29 cellular contexts compared by ENCODE assay signal in the genomic region with DNA sequence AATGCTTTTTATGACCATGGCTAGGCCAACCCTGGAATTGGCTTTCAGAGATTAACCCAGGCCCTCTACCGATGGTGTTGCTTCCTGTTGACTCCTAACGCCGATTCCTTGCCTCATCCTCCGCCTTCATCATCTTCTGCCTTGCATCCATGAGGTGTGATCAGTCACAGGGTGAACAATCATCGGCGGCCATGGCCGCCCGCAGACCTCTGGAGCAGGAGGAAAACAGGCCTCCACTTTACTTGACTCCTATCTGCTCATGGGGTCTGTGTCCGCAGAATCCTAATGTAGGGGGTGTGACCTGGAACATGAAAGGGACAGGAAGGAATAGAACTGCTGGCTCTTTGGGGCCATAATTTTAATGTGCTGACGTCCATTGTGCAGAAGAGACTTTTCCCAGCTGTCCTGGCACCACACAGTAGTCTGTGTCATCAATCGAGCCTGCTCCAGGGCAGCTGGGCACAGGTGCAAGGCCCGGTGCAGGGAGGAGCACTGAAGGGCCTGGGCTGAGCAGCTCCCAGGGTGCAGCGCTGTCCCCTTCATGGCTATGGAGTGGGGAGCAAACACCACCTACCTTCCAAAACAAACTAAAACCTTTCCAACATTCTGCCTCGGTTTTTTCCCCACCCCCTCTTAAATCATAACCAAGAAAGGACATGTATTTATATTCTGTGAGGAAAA. TPM values are rescaled to one million over a fixed set of nuclear protein-coding genes. Genes with fewer than 3 reads are reported as not detected.
DNase-seq lines count a peak whose midpoint lies in the region; ATAC-seq, FAIRE-seq and TF ChIP-seq lines count a peak whose summit lies in the region.
"Had no signal": no experiment of that assay in that cellular context is flagged by ENCODE, and none has a peak within 500 bp of the region (broad histone marks: within the 10 kb centered on the region; RNA-seq: fewer than 3 reads in every experiment).

No MANE protein-coding gene starts in this region.

- POLR2A ChIA-PET in HepG2 (lab: Yijun Ruan, JAX) (no interaction called here), PC-3 (lab: Charles Lee; ENCODE audit: unreplicated experiment) (no interaction called here), A673 (lab: Charles Lee; ENCODE audit: low non-redundant PET) (no interaction called here)

- H3K27ac ChIP-seq in HepG2 (ENCODE audit: extremely low read length, insufficient read depth, low read length) (peak overlapping the region; percentile 35), thoracic aorta (peak overlapping the region; percentile 96 to 99), MM.1S (ENCODE audit: low read length) (no peak overlapping the region), PC-3 (ENCODE audit: low read length) (no peak overlapping the region), A673 (ENCODE audit: low read depth, low read length, poor library complexity, severe bottlenecking) (no peak overlapping the region)
- H3K27ac ChIP-seq: colonic mucosa had no signal

- H3K4me1 ChIP-seq in HepG2 (ENCODE audit: insufficient read depth, low read length) (peaks cover 79% of the 10 kb centered on the region), thoracic aorta (ENCODE audit: control insufficient read depth in 1 of 2, low read depth in 2 of 2) (peaks cover 49 to 98% of the 10 kb centered on the region in 2 donors), MM.1S (ENCODE audit: low read length) (no peaks in the 10 kb centered on the region), PC-3 (ENCODE audit: insufficient read depth, low read length) (peaks cover 5% of the 10 kb centered on the region), A673 (ENCODE audit: insufficient read depth, low read length, poor library complexity, severe bottlenecking) (no peaks in the 10 kb centered on the region)
- H3K4me1 ChIP-seq: colonic mucosa had no signal

- intact Hi-C loops in HepG2 (cut with micrococcal nuclease; ENCODE audit: unreplicated experiment), result loop anchor here (2.0 kb wide), 1 partner anchor 39 kb away; no protein-coding TSS in a partner anchor
- intact Hi-C loops in PC-3 (cut with micrococcal nuclease), result no loop called here
- intact Hi-C loops in A673 (cut with micrococcal nuclease; ENCODE audit: unreplicated experiment), result no loop called here

- TF ChIP-seq EP300 in HepG2 (IDR thresholded peaks at IDR 0.05; ENCODE audit: low read depth in 2 of 2, low read length in 2 of 2) (no peak), HepG2 (CRISPR knock-in tag; IDR thresholded peaks at IDR 0.05; ENCODE audit: borderline replicate concordance) (no peak)

- no peaks in the 10 kb centered on the region for H3K9me3 ChIP-seq in HepG2 (ENCODE audit: low read length)
- H3K9me3 ChIP-seq in thoracic aorta, result no peaks in the 10 kb centered on the region
- no peaks in the 10 kb centered on the region for H3K9me3 ChIP-seq in MM.1S (replicated peaks; ENCODE audit: insufficient read depth, low read length)
- no peaks in the 10 kb centered on the region for H3K9me3 ChIP-seq in PC-3 (ENCODE audit: low read length)
- H3K9me3 ChIP-seq in A673 (ENCODE audit: low read depth, low read length, poor library complexity, severe bottlenecking), result no peaks in the 10 kb centered on the region
- H3K9me3 ChIP-seq: colonic mucosa had no signal

- in situ Hi-C loops in HepG2 (cut with HindIII; ENCODE audit: extremely low pct_ligation_motif_present, low pct_unique_long_range_greater_than_20kb), result no loop called here

- H3K4me3 ChIP-seq in HepG2 (replicated peaks in 1 of 3; ENCODE audit: insufficient read depth in 1 of 3, low read depth in 2 of 3, low read length in 3 of 3) (no peak overlapping the region), thoracic aorta (peak overlapping the region; percentile 5), MM.1S (ENCODE audit: low read length) (no peak overlapping the region), PC-3 (ENCODE audit: low read length) (no peak overlapping the region), A673 (ENCODE audit: low read depth, low read length, poor library complexity, severe bottlenecking) (no peak overlapping the region)
- H3K4me3 ChIP-seq: colonic mucosa, GM23338 had no signal

- DNase-seq in NCI-H1092 (lab: John Stamatoyannopoulos, UW) (peak; percentile 95), NCI-H774 (lab: John Stamatoyannopoulos, UW) (peak; percentile 14), HepG2 (ENCODE audit: low spot score) (no peak), thoracic aorta (ENCODE audit: low spot score) (no peak), GF-D8 (lab: John Stamatoyannopoulos, UW) (no peak), MM.1S (no peak), PC-3 (no peak), A673 (ENCODE audit: low spot score) (no peak)
- DNase-seq: activated CD4-positive, alpha-beta T cell treated with anti-CD3 and anti-CD28 coated beads, Interleukin-2, amount 50 U/mL, for 1 hour; activated CD4-positive, CD25-positive, alpha-beta regulatory T cell; activated gamma-delta T cell; activated naive CD8-positive, alpha-beta T cell treated with anti-CD3 and anti-CD28 coated beads for 36 hours; activated T-cell treated with anti-CD3 and anti-CD28 coated beads, Interleukin-2, amount 50 U/mL, for 24 hours; anterior cingulate cortex; colonic mucosa; effector memory CD4-positive, alpha-beta T cell; left colon; midbrain; naive thymus-derived CD4-positive, alpha-beta T cell; NCI-H1417; NCI-H2081 treated with DMSO at 0.1 percent for 48 hours; NCI-H2227 treated with DMSO at 0.1 percent for 48 hours; NCI-H748 treated with DMSO at 0.1 percent for 48 hours; substantia nigra had no signal

- H3K79me2 ChIP-seq in HepG2 (ENCODE audit: insufficient read depth, low read length) (peaks cover 92% of the 10 kb centered on the region), MM.1S (ENCODE audit: low read length) (no peaks in the 10 kb centered on the region), PC-3 (ENCODE audit: low read length) (no peaks in the 10 kb centered on the region)

- ATAC-seq in HepG2 (peak; percentile 50), thoracic aorta (ENCODE audit: insufficient number of reproducible peaks, low FRiP score, low read depth) (no peak), PC-3 (no peak)
- ATAC-seq: GM23338; left colon; naive thymus-derived CD4-positive, alpha-beta T cell; stimulated activated memory B cell treated with anti-CD40 and anti-IgM and Interleukin-4, amounts not matched to agents 10 μg/mL and 1 μg/mL and 100 μg/mL, for 72 hours had no signal

- 87% methylated on average over 14 of the region's 14 CpGs for WGBS in HepG2 (ENCODE audit: low lambda C conversion rate)

- no peak for TF ChIP-seq POLR2A in HepG2 (IDR thresholded peaks at IDR 0.05; ENCODE audit: insufficient read depth in 1 of 2, low read depth in 2 of 2, low read length in 2 of 2)

- 0 out of 2 replicates have a peak, but pooled peaks cover under 1% of the 10 kb centered on the region for H4K20me1 ChIP-seq in HepG2 (ENCODE audit: insufficient read depth, low read length)
- no peaks in the 10 kb centered on the region for H4K20me1 ChIP-seq in MM.1S (ENCODE audit: insufficient read depth, low read length)
- no peaks in the 10 kb centered on the region for H4K20me1 ChIP-seq in PC-3 (ENCODE audit: low read length)

- BruUV-seq in HepG2 (replicated peaks; lab: Mats Ljungman, UMichigan), result no TSS peak
- BruUV-seq in PC-3 (replicated peaks; lab: Mats Ljungman, UMichigan), result no TSS peak
- BruUV-seq in A673 (replicated peaks; lab: Mats Ljungman, UMichigan), result no TSS peak

- no peak for FAIRE-seq in HepG2 (lab: Jason Lieb, UNC)
- FAIRE-seq: D721Med, GM19239 had no signal

- TF ChIP-seq RAD21 in HepG2 (CRISPR knock-in tag; IDR thresholded peaks at IDR 0.05), result no peak

- H2AFZ ChIP-seq in HepG2 (ENCODE audit: low read length) (no peak overlapping the region), MM.1S (ENCODE audit: low read length) (no peak overlapping the region), PC-3 (ENCODE audit: low read length) (no peak overlapping the region)
- H2AFZ ChIP-seq: GM23338 had no signal

- H3F3A ChIP-seq in MM.1S (ENCODE audit: insufficient read depth, low read length) (no peaks in the 10 kb centered on the region), PC-3 (ENCODE audit: low read length, unreplicated experiment) (no peaks in the 10 kb centered on the region)

- H3K27me3 ChIP-seq in HepG2 (ENCODE audit: control insufficient read depth in 1 of 2, insufficient read depth in 2 of 2, low read length in 2 of 2) (no peaks in the 10 kb centered on the region), thoracic aorta (replicated peaks; ENCODE audit: insufficient read depth) (no peaks in the 10 kb centered on the region), MM.1S (replicated peaks; ENCODE audit: insufficient read depth, low read length) (no peaks in the 10 kb centered on the region), PC-3 (ENCODE audit: low read length) (no peaks in the 10 kb centered on the region), A673 (replicated peaks; ENCODE audit: insufficient read depth, low read depth, low read length, poor library complexity) (peaks cover 41% of the 10 kb centered on the region)
- H3K27me3 ChIP-seq: colonic mucosa had no signal

- peak overlapping the region; percentile 52 for H3K4me2 ChIP-seq in HepG2 (ENCODE audit: low read depth, low read length)
- no peak overlapping the region for H3K4me2 ChIP-seq in MM.1S (ENCODE audit: low read depth, low read length)
- H3K4me2 ChIP-seq in PC-3 (ENCODE audit: low read length), result no peak overlapping the region
- H3K4me2 ChIP-seq: GM23338 had no signal

- no peaks in the 10 kb centered on the region for H3K9me2 ChIP-seq in MM.1S (replicated peaks; ENCODE audit: insufficient read depth, low read length)
- H3K9me2 ChIP-seq in PC-3 (replicated peaks; ENCODE audit: low read length), result no peaks in the 10 kb centered on the region

- TF ChIP-seq CTCF in HepG2 (CRISPR knock-in tag; IDR thresholded peaks at IDR 0.05) (no peak), thoracic aorta (IDR thresholded peaks at IDR 0.05) (no peak), MM.1S (IDR thresholded peaks at IDR 0.05; ENCODE audit: low read length) (no peak), PC-3 (conservative IDR thresholded peaks at IDR 0.05; ENCODE audit: low read depth, low read length) (no peak), A673 (conservative IDR thresholded peaks at IDR 0.05; ENCODE audit: low read depth, low read length) (no peak)

- CTCF ChIA-PET in HepG2 (lab: Yijun Ruan, JAX; ENCODE audit: low intra/inter-chr PET ratio, low total read pairs) (no interaction called here), PC-3 (lab: Charles Lee) (no interaction called here), A673 (lab: Charles Lee) (no interaction called here)

- H3K36me3 ChIP-seq in HepG2 (replicated peaks in 1 of 2; ENCODE audit: control insufficient read depth in 1 of 2, insufficient read depth in 2 of 2, low read length in 2 of 2), result 0 out of 5 replicates have a peak, but pooled peaks cover 0 to 3% of the 10 kb centered on the region in 2 experiments
- no peaks in the 10 kb centered on the region for H3K36me3 ChIP-seq in thoracic aorta
- no peaks in the 10 kb centered on the region for H3K36me3 ChIP-seq in MM.1S (replicated peaks; ENCODE audit: insufficient read depth, low read length)
- no peaks in the 10 kb centered on the region for H3K36me3 ChIP-seq in PC-3 (ENCODE audit: low read depth, low read length)
- no peaks in the 10 kb centered on the region for H3K36me3 ChIP-seq in A673 (ENCODE audit: insufficient read depth, low read length, poor library complexity, severe bottlenecking)
- H3K36me3 ChIP-seq: colonic mucosa had no signal

- H3K9ac ChIP-seq in HepG2 (ENCODE audit: insufficient read depth, low read depth, low read length), result no peak overlapping the region
- H3K9ac ChIP-seq in MM.1S (ENCODE audit: low read length), result no peak overlapping the region
- no peak overlapping the region for H3K9ac ChIP-seq in PC-3 (ENCODE audit: low read length)

RNA-seq across cellular contexts. Expression of gene SLC22A3, which starts 8.0 kb away (rescaled TPM):
- total RNA-seq in HepG2 (2016; rRNA removed; fragmentation: Illumina TruSeq; extraction: Trizol) (20.1 and 31.5 TPM in 2 replicates), thoracic aorta (100 to 1,000 TPM in 1 of 2 donors, 10 to 100 TPM in 1; 91.5 to 144 TPM), PC-3 (2014; rRNA removed) (0.47 and 0.92 TPM in 2 replicates), A673 (2021) (not detected in 2 replicates)
- 45.1 and 49.0 TPM in 2 replicates for total RNA-seq in HepG2 (2016; cell fraction: cytosol; rRNA removed; fragmentation: Illumina TruSeq; extraction: Trizol; ENCODE audit: low read depth)
- 19.7 and 31.7 TPM in 2 replicates for total RNA-seq in HepG2 (2016; cell fraction: insoluble cytoplasmic fraction; rRNA removed; fragmentation: Illumina TruSeq; extraction: Trizol)
- 30.2 and 35.9 TPM in 2 replicates for total RNA-seq in HepG2 (2016; cell fraction: membrane; rRNA removed; fragmentation: Illumina TruSeq; extraction: Trizol)
- total RNA-seq in HepG2 (2016; cell fraction: nucleus; rRNA removed; fragmentation: Illumina TruSeq; extraction: Trizol), result 43.4 and 49.5 TPM in 2 replicates
- 11.3 and 12.0 TPM in 2 replicates for polyA plus RNA-seq in HepG2 (2011; rRNA removed)
- polyA plus RNA-seq in HepG2 (2011; cell fraction: cytosol; rRNA removed), result 7.1 and 9.5 TPM in 2 replicates
- 27.4 and 27.6 TPM in 2 replicates for polyA plus RNA-seq in HepG2 (2011; cell fraction: nucleus; rRNA removed)
- polyA plus RNA-seq in HepG2 (2012), result 15.3 and 16.9 TPM in 2 replicates
- 8.5 and 8.8 TPM in 2 replicates for polyA plus RNA-seq in HepG2 (2016; cell fraction: cytosol; fragmentation: Illumina TruSeq; extraction: Trizol; ENCODE audit: low read depth)
- polyA plus RNA-seq in HepG2 (2016; cell fraction: insoluble cytoplasmic fraction; fragmentation: Illumina TruSeq; extraction: Trizol; ENCODE audit: low read depth), result 22.6 and 23.7 TPM in 2 replicates
- polyA plus RNA-seq in HepG2 (2016; cell fraction: membrane; fragmentation: Illumina TruSeq; extraction: Trizol; ENCODE audit: low read depth), result 18.2 and 20.7 TPM in 2 replicates
- 80.9 and 84.1 TPM in 2 replicates for polyA plus RNA-seq in HepG2 (2016; cell fraction: nucleus; fragmentation: Illumina TruSeq; extraction: Trizol; ENCODE audit: insufficient read depth, low read depth)
- 9.1 and 24.8 TPM in 2 replicates for polyA minus RNA-seq in HepG2 (2011; rRNA and poly(A)+ RNA removed; ENCODE audit: low replicate concordance)
- 10.9 and 11.6 TPM in 2 replicates for polyA minus RNA-seq in HepG2 (2011; cell fraction: cytosol; rRNA and poly(A)+ RNA removed)
- polyA minus RNA-seq in HepG2 (2011; cell fraction: nucleus; rRNA and poly(A)+ RNA removed), result 19.3 and 20.1 TPM in 2 replicates
- total RNA-seq: activated naive CD8-positive, alpha-beta T cell treated with anti-CD3 and anti-CD28 coated beads for 36 hours; naive thymus-derived CD4-positive, alpha-beta T cell; SK-MEL-5 had no signal
- polyA plus RNA-seq: naive thymus-derived CD4-positive, alpha-beta T cell had no signal

Comparison
In these comparisons a context has a peak if more than half of its experiments do, and no peak if none do; other contexts are left out.
1. DNase-seq: peak in NCI-H1092 (single experiment) and NCI-H774 (single experiment); none in HepG2 (single experiment), thoracic aorta (single experiment), GF-D8 (single experiment), MM.1S (single experiment), PC-3 (single experiment) and A673 (single experiment).
2. H3K27ac ChIP-seq: peak in HepG2 (single experiment) and thoracic aorta (2 of 2); none in MM.1S (single experiment), PC-3 (single experiment) and A673 (single experiment).
3. RNA of gene SLC22A3, which starts 8.0 kb away (total RNA-seq): 91.5 to 144 TPM in thoracic aorta and 19.7 to 49.5 TPM in HepG2; 0.47 to 0.92 TPM in PC-3 and not detected in A673; every median in the first group is over 10 times any median in the second.